20 cellular contexts compared by ENCODE assay signal in genomic region chr2:224630659-224631550, GRCh38. TPM values are rescaled to one million over a fixed set of nuclear protein-coding genes. Genes with fewer than 3 reads are reported as not detected.
A peak's percentile ranks its signal among the peaks of the same experiment; 100 is the strongest.
DNase-seq lines count a peak whose midpoint lies in the region; ATAC-seq, FAIRE-seq and TF ChIP-seq lines count a peak whose summit lies in the region.
"Had no signal": no experiment of that assay in that cellular context is flagged by ENCODE, and none has a peak within 500 bp of the region (broad histone marks: within the 10 kb centered on the region; RNA-seq: fewer than 3 reads in every experiment).

No MANE protein-coding gene starts in this region.

- H2BK20ac ChIP-seq in H1 (ENCODE audit: low read length): no peak overlapping the region

- no peak overlapping the region for H4K5ac ChIP-seq in H1 (ENCODE audit: insufficient read length, low read depth, low read length)

- no peak for DNase-seq in HepG2 (ENCODE audit: low spot score)
- DNase-seq in right lobe of liver: no peak
- DNase-seq in RWPE2 (ENCODE audit: low spot score): no peak
- no peak for DNase-seq in H1 (ENCODE audit: low read depth in 1 of 2, low spot score in 2 of 2)
- no peak for DNase-seq in ureter (ENCODE audit: low spot score)
- DNase-seq in naive thymus-derived CD4-positive, alpha-beta T cell: no peak
- no peak for DNase-seq in left cardiac atrium
- DNase-seq: 8988T; CD8-positive, alpha-beta T cell; DMS79 treated with DMSO at 0.1 percent for 48 hours; GDM1; H7; Karpas-422; NCI-H187; NCI-H526 treated with DMSO at 0.1 percent for 48 hours had no signal

- no peaks in the 10 kb centered on the region for H3K79me2 ChIP-seq in HepG2 (ENCODE audit: insufficient read depth, low read length)
- H3K79me2 ChIP-seq in H1 (ENCODE audit: control insufficient read depth in 1 of 2, insufficient read depth in 2 of 2, low read length in 2 of 2): no peaks in the 10 kb centered on the region

- no peaks in the 10 kb centered on the region for H3K79me1 ChIP-seq in H1 (ENCODE audit: low read depth, low read length)

- FAIRE-seq in HepG2 (lab: Jason Lieb, UNC) (no peak), H1 (lab: Jason Lieb, UNC) (no peak)
- FAIRE-seq: GM12878, GM18507 had no signal

- no peaks in the 10 kb centered on the region for H3K9me3 Mint-ChIP-seq in naive thymus-derived CD4-positive, alpha-beta T cell
- H3K9me3 Mint-ChIP-seq: CD8-positive, alpha-beta T cell had no signal

- H3K9me3 ChIP-seq in HepG2 (ENCODE audit: low read length): no peaks in the 10 kb centered on the region
- H3K9me3 ChIP-seq in right lobe of liver: no peaks in the 10 kb centered on the region
- no peaks in the 10 kb centered on the region for H3K9me3 ChIP-seq in RWPE2 (ENCODE audit: severe bottlenecking)
- H3K9me3 ChIP-seq in H1 (ENCODE audit: insufficient read depth in 2 of 2, low read depth in 1 of 2, low read length in 1 of 2): no peaks in the 10 kb centered on the region
- H3K9me3 ChIP-seq in naive thymus-derived CD4-positive, alpha-beta T cell (ENCODE audit: control insufficient read depth in 2 of 3, low read length in 3 of 3): no peaks in the 10 kb centered on the region
- H3K9me3 ChIP-seq: BLaER1 had no signal

- no peak overlapping the region for H2BK15ac ChIP-seq in H1 (ENCODE audit: low read length)

- H4K91ac ChIP-seq in H1 (replicated peaks; ENCODE audit: insufficient read length, low read length): no peak overlapping the region

- H3K4me3 ChIP-seq in HepG2 (replicated peaks in 1 of 3; ENCODE audit: insufficient read depth in 1 of 3, low read depth in 2 of 3, low read length in 3 of 3): no peak overlapping the region
- H3K4me3 ChIP-seq in right lobe of liver: no peak overlapping the region
- H3K4me3 ChIP-seq in RWPE2 (ENCODE audit: severe bottlenecking): no peak overlapping the region
- no peak overlapping the region for H3K4me3 ChIP-seq in H1 (ENCODE audit: extremely low read depth in 1 of 4, insufficient read depth in 2 of 4, low read depth in 3 of 4, low read length in 4 of 4)
- no peak overlapping the region for H3K4me3 ChIP-seq in naive thymus-derived CD4-positive, alpha-beta T cell (ENCODE audit: low read length)
- H3K4me3 ChIP-seq: BLaER1, GM12878 had no signal

- no peak overlapping the region for H2BK12ac ChIP-seq in H1 (ENCODE audit: low read depth, low read length)

- no peak overlapping the region for H3K4me3 Mint-ChIP-seq in naive thymus-derived CD4-positive, alpha-beta T cell
- H3K4me3 Mint-ChIP-seq: CD8-positive, alpha-beta T cell had no signal

- H3K27ac ChIP-seq in HepG2 (ENCODE audit: extremely low read length, insufficient read depth, low read length) (no peak overlapping the region), right lobe of liver (no peak overlapping the region), RWPE2 (ENCODE audit: poor library complexity, severe bottlenecking) (no peak overlapping the region), H1 (ENCODE audit: low read depth, low read length) (no peak overlapping the region)
- H3K27ac ChIP-seq in naive thymus-derived CD4-positive, alpha-beta T cell (ENCODE audit: low read depth, low read length): no peak overlapping the region
- H3K27ac ChIP-seq: BLaER1 had no signal

- TF ChIP-seq EP300 in HepG2 (IDR thresholded peaks at IDR 0.05; ENCODE audit: low read depth in 2 of 2, low read length in 2 of 2) (no peak), HepG2 (CRISPR knock-in tag; IDR thresholded peaks at IDR 0.05; ENCODE audit: borderline replicate concordance) (no peak), H1 (IDR thresholded peaks at IDR 0.05; ENCODE audit: borderline replicate concordance in 1 of 2, low read depth in 2 of 2, low read length in 2 of 2) (no peak)

- H3K23me2 ChIP-seq in H1 (ENCODE audit: low read depth, low read length): peaks cover 3% of the 10 kb centered on the region; the same call in 1 of the 2 replicates

- H3K27me3 ChIP-seq in HepG2 (ENCODE audit: control insufficient read depth in 1 of 2, insufficient read depth in 2 of 2, low read length in 2 of 2) (peaks cover 0 to 2% of the 10 kb centered on the region in 2 experiments; a peak in 2 of 5 replicates), right lobe of liver (no peaks in the 10 kb centered on the region), RWPE2 (ENCODE audit: insufficient read depth, poor library complexity, severe bottlenecking) (no peaks in the 10 kb centered on the region), H1 (replicated peaks in 1 of 4; ENCODE audit: control insufficient read depth in 3 of 4, extremely low read depth in 1 of 4, insufficient read depth in 3 of 4, low read length in 3 of 4) (no peaks in the 10 kb centered on the region; a peak in 1 of 7 replicates)
- no peaks in the 10 kb centered on the region for H3K27me3 ChIP-seq in naive thymus-derived CD4-positive, alpha-beta T cell (ENCODE audit: control insufficient read depth in 2 of 2, insufficient read depth in 2 of 2, low read length in 2 of 2)
- H3K27me3 ChIP-seq: BLaER1 had no signal

- H3K14ac ChIP-seq in H1 (ENCODE audit: insufficient read length): no peak overlapping the region

- H2BK5ac ChIP-seq in H1 (ENCODE audit: low read depth, low read length): no peak overlapping the region

- no peak overlapping the region for H2AK5ac ChIP-seq in H1 (ENCODE audit: low read depth, low read length)

- TF ChIP-seq POLR2A in HepG2 (IDR thresholded peaks at IDR 0.05; ENCODE audit: insufficient read depth in 1 of 2, low read depth in 2 of 2, low read length in 2 of 2): no peak
- TF ChIP-seq POLR2A in right lobe of liver (IDR thresholded peaks at IDR 0.05): no peak
- no peak for TF ChIP-seq POLR2A in H1 (IDR thresholded peaks at IDR 0.05; ENCODE audit: control extremely low read depth in 1 of 2, low read depth in 2 of 2, low read length in 2 of 2)

- H3K27me3 Mint-ChIP-seq in naive thymus-derived CD4-positive, alpha-beta T cell: peaks cover 0 to 4% (median 0%) of the 10 kb centered on the region in 5 donors

- H2AFZ ChIP-seq in HepG2 (ENCODE audit: low read length) (no peak overlapping the region), H1 (ENCODE audit: low read length) (0 out of 2 replicates have a peak overlapping the region, but pooled peaks have one; percentile 58)

- CTCF ChIA-PET in HepG2 (lab: Yijun Ruan, JAX; ENCODE audit: low intra/inter-chr PET ratio, low total read pairs) (no interaction called here), H1 (lab: Charles Lee; ENCODE audit: partially characterized antibody) (interaction anchor here (0.6 to 1.1 kb wide), 2 partner anchors 52 to 93 kb away, joined by 3 read pairs; no protein-coding TSS in a partner anchor)
- CTCF ChIA-PET in naive thymus-derived CD4-positive, alpha-beta T cell (lab: Charles Lee): no interaction called here

- no peak overlapping the region for H3K4me2 ChIP-seq in HepG2 (ENCODE audit: low read depth, low read length)
- no peak overlapping the region for H3K4me2 ChIP-seq in H1 (ENCODE audit: insufficient read depth in 1 of 2, low read depth in 2 of 2, low read length in 2 of 2)
- H3K4me2 ChIP-seq: BLaER1 had no signal

- POLR2A ChIA-PET in HepG2 (lab: Yijun Ruan, JAX) (no interaction called here), H1 (lab: Charles Lee; ENCODE audit: partially characterized antibody) (interaction anchor here (0.6 kb wide), 1 partner anchor 100 kb away, joined by 3 read pairs; no protein-coding TSS in a partner anchor)
- POLR2A ChIA-PET in naive thymus-derived CD4-positive, alpha-beta T cell (lab: Charles Lee): no interaction called here

- intact Hi-C loops in HepG2 (cut with micrococcal nuclease; ENCODE audit: unreplicated experiment) (no loop called here), right lobe of liver (cut with DNase I) (no loop called here), left cardiac atrium (cut with DNase I) (no loop called here)
- intact Hi-C loops in naive thymus-derived CD4-positive, alpha-beta T cell (cut with micrococcal nuclease): no loop called here

- BruUV-seq in HepG2 (replicated peaks; lab: Mats Ljungman, UMichigan): no TSS peak

- no peaks in the 10 kb centered on the region for H3K4me1 ChIP-seq in HepG2 (ENCODE audit: insufficient read depth, low read length)
- no peaks in the 10 kb centered on the region for H3K4me1 ChIP-seq in right lobe of liver
- H3K4me1 ChIP-seq in RWPE2 (ENCODE audit: insufficient read depth, poor library complexity, severe bottlenecking): no peaks in the 10 kb centered on the region
- H3K4me1 ChIP-seq in H1 (replicated peaks in 1 of 4; ENCODE audit: control insufficient read depth in 3 of 4, insufficient read depth in 4 of 4, low read length in 3 of 4): no peaks in the 10 kb centered on the region
- H3K4me1 ChIP-seq in naive thymus-derived CD4-positive, alpha-beta T cell (ENCODE audit: control insufficient read depth in 2 of 2, insufficient read depth in 2 of 2, low read length in 2 of 2): no peaks in the 10 kb centered on the region
- H3K4me1 ChIP-seq: BLaER1 had no signal

- no peak overlapping the region for H3K18ac ChIP-seq in H1 (ENCODE audit: extremely low read depth, low read length)

- H3K27ac Mint-ChIP-seq in naive thymus-derived CD4-positive, alpha-beta T cell: no peak overlapping the region
- H3K27ac Mint-ChIP-seq: CD8-positive, alpha-beta T cell had no signal

- H3K9ac ChIP-seq in HepG2 (ENCODE audit: insufficient read depth, low read depth, low read length) (no peak overlapping the region), H1 (replicated peaks in 1 of 4; ENCODE audit: extremely low read depth in 1 of 4, low read depth in 3 of 4, low read length in 3 of 4) (no peak overlapping the region)
- H3K9ac ChIP-seq: BLaER1 had no signal

- H3K36me3 ChIP-seq in HepG2 (replicated peaks in 1 of 2; ENCODE audit: control insufficient read depth in 1 of 2, insufficient read depth in 2 of 2, low read length in 2 of 2) (no peaks in the 10 kb centered on the region), right lobe of liver (no peaks in the 10 kb centered on the region), RWPE2 (ENCODE audit: low read depth) (no peaks in the 10 kb centered on the region), H1 (ENCODE audit: control insufficient read depth in 2 of 4, insufficient read depth in 4 of 4, low read length in 3 of 4) (no peaks in the 10 kb centered on the region)
- no peaks in the 10 kb centered on the region for H3K36me3 ChIP-seq in naive thymus-derived CD4-positive, alpha-beta T cell (ENCODE audit: control insufficient read depth in 2 of 3, insufficient read depth in 3 of 3, low read length in 3 of 3)
- H3K36me3 ChIP-seq: BLaER1 had no signal

- WGBS in HepG2 (ENCODE audit: low lambda C conversion rate): 22% methylated on average over 6 of the region's 6 CpGs
- WGBS in right lobe of liver (ENCODE audit: insufficient coverage, low coverage, low lambda C conversion rate, missing lambda C conversion rate): 58% methylated on average over 5 of the region's 6 CpGs
- 93% methylated on average over 6 of the region's 6 CpGs; no CpG with 5 or more reads in 1 of the 2 experiments for WGBS in H1 (ENCODE audit: extremely low coverage in 1 of 2, insufficient coverage in 1 of 2, insufficient read length in 1 of 2, insufficient replicate concordance in 2 of 2, low coverage in 1 of 2, low lambda C conversion rate in 2 of 2, missing lambda C conversion rate in 1 of 2), 2 experiments

- H3K23ac ChIP-seq in H1 (ENCODE audit: insufficient read length): no peak overlapping the region

- peak; percentile 58 for ATAC-seq in HepG2
- no peak for ATAC-seq in right lobe of liver
- ATAC-seq in RWPE2 (ENCODE audit: low read depth): peak; percentile 78
- no peak for ATAC-seq in GM19395 (IDR thresholded peaks at IDR 0.05; ENCODE audit: unreplicated experiment)
- ATAC-seq in naive thymus-derived CD4-positive, alpha-beta T cell: no peak
- ATAC-seq in left cardiac atrium: no peak
- ATAC-seq: CD8-positive, alpha-beta T cell; GM12878; Right ventricle myocardium inferior had no signal

- TF ChIP-seq RAD21 in HepG2 (CRISPR knock-in tag; IDR thresholded peaks at IDR 0.05) (no peak), H1 (IDR thresholded peaks at IDR 0.05 in 1 of 2, conservative IDR thresholded peaks at IDR 0.05 in 1 of 2; ENCODE audit: low read depth in 2 of 2, low read length in 2 of 2) (no peak)

- H3K4me1 Mint-ChIP-seq in naive thymus-derived CD4-positive, alpha-beta T cell: peaks cover 0 to under 1% (median 0%) of the 10 kb centered on the region in 7 donors

- H4K8ac ChIP-seq in H1 (ENCODE audit: extremely low read depth, insufficient read depth, low read length): no peak overlapping the region

- H2BK120ac ChIP-seq in H1 (replicated peaks; ENCODE audit: low read depth, low read length): no peak overlapping the region

- no peak for TF ChIP-seq CTCF in HepG2 (CRISPR knock-in tag; IDR thresholded peaks at IDR 0.05)
- TF ChIP-seq CTCF in right lobe of liver (IDR thresholded peaks at IDR 0.05): no peak
- no peak for TF ChIP-seq CTCF in RWPE2 (IDR thresholded peaks at IDR 0.05; ENCODE audit: poor library complexity, severe bottlenecking)
- no peak for TF ChIP-seq CTCF in H1 (IDR thresholded peaks at IDR 0.05; ENCODE audit: control extremely low read depth in 1 of 3, insufficient read depth in 1 of 3, low read depth in 1 of 3, low read length in 3 of 3)

- H4K20me1 ChIP-seq in HepG2 (ENCODE audit: insufficient read depth, low read length): no peaks in the 10 kb centered on the region
- peaks cover 0 to 3% of the 10 kb centered on the region in 2 experiments for H4K20me1 ChIP-seq in H1 (replicated peaks in 1 of 2; ENCODE audit: control insufficient read depth in 1 of 2, insufficient read depth in 2 of 2, low read length in 2 of 2)
- H4K20me1 ChIP-seq: BLaER1 had no signal

- in situ Hi-C loops in HepG2 (cut with HindIII; ENCODE audit: extremely low pct_ligation_motif_present, low pct_unique_long_range_greater_than_20kb): no loop called here

- H3K4ac ChIP-seq in H1 (replicated peaks; ENCODE audit: insufficient read length, low read depth, low read length): no peak overlapping the region

- no peak overlapping the region for H3K56ac ChIP-seq in H1 (replicated peaks; ENCODE audit: insufficient read length, low read depth, low read length)

- H3K36me3 Mint-ChIP-seq in naive thymus-derived CD4-positive, alpha-beta T cell: no peaks in the 10 kb centered on the region
- H3K36me3 Mint-ChIP-seq: CD8-positive, alpha-beta T cell had no signal

RNA-seq across cellular contexts. Expression of gene CUL3, which starts 45.7 kb away (rescaled TPM):
- total RNA-seq in HepG2 (2016; rRNA removed; fragmentation: Illumina TruSeq; extraction: Trizol): 62.3 and 97.3 TPM in 2 replicates
- total RNA-seq in HepG2 (2016; cell fraction: cytosol; rRNA removed; fragmentation: Illumina TruSeq; extraction: Trizol; ENCODE audit: low read depth): 35.1 and 39.9 TPM in 2 replicates
- 64.0 and 93.3 TPM in 2 replicates for total RNA-seq in HepG2 (2016; cell fraction: insoluble cytoplasmic fraction; rRNA removed; fragmentation: Illumina TruSeq; extraction: Trizol)
- 46.5 and 50.3 TPM in 2 replicates for total RNA-seq in HepG2 (2016; cell fraction: membrane; rRNA removed; fragmentation: Illumina TruSeq; extraction: Trizol)
- 67.7 and 80.9 TPM in 2 replicates for total RNA-seq in HepG2 (2016; cell fraction: nucleus; rRNA removed; fragmentation: Illumina TruSeq; extraction: Trizol)
- 27.3 and 33.2 TPM in 2 replicates for polyA plus RNA-seq in HepG2 (2011; rRNA removed)
- polyA plus RNA-seq in HepG2 (2011; cell fraction: cytosol; rRNA removed): 12.3 and 22.5 TPM in 2 replicates
- polyA plus RNA-seq in HepG2 (2011; cell fraction: nucleus; rRNA removed): 15.4 and 17.4 TPM in 2 replicates
- 61.7 and 67.8 TPM in 2 replicates for polyA plus RNA-seq in HepG2 (2012)
- polyA plus RNA-seq in HepG2 (2016; cell fraction: cytosol; fragmentation: Illumina TruSeq; extraction: Trizol; ENCODE audit: low read depth): 14.7 and 15.9 TPM in 2 replicates
- 98.0 and 99.0 TPM in 2 replicates for polyA plus RNA-seq in HepG2 (2016; cell fraction: insoluble cytoplasmic fraction; fragmentation: Illumina TruSeq; extraction: Trizol; ENCODE audit: low read depth)
- 35.4 and 37.2 TPM in 2 replicates for polyA plus RNA-seq in HepG2 (2016; cell fraction: membrane; fragmentation: Illumina TruSeq; extraction: Trizol; ENCODE audit: low read depth)
- 70.5 and 77.2 TPM in 2 replicates for polyA plus RNA-seq in HepG2 (2016; cell fraction: nucleus; fragmentation: Illumina TruSeq; extraction: Trizol; ENCODE audit: insufficient read depth, low read depth)
- polyA minus RNA-seq in HepG2 (2011; rRNA and poly(A)+ RNA removed; ENCODE audit: low replicate concordance): 24.4 and 24.7 TPM in 2 replicates
- 32.1 and 40.2 TPM in 2 replicates for polyA minus RNA-seq in HepG2 (2011; cell fraction: cytosol; rRNA and poly(A)+ RNA removed)
- 133 and 141 TPM in 2 replicates for polyA minus RNA-seq in HepG2 (2011; cell fraction: nucleus; rRNA and poly(A)+ RNA removed)
- total RNA-seq in right lobe of liver: 10 to 100 TPM; 30.3 to 46.2 (median 40.3) TPM
- total RNA-seq in H1 (2021; fragmentation: NEBNext Ultra II Directional; extraction: Animal tissue kit (Norgen Biotek cat#: 25700)): 111 and 113 TPM in 2 replicates
- 15.0 and 28.5 TPM in 2 replicates for polyA plus RNA-seq in H1 (2011; rRNA removed)
- polyA plus RNA-seq in H1 (2011; cell fraction: cytosol; rRNA removed): 39.3 TPM
- polyA plus RNA-seq in H1 (2011; cell fraction: nucleus; rRNA removed): 12.7 TPM
- 54.8 to 107 TPM (median 61.1 TPM) in 4 replicates for polyA plus RNA-seq in H1 (2012, experiment 1 of 2)
- polyA plus RNA-seq in H1 (2012, experiment 2 of 2): 9.9 TPM
- 81.9 TPM for polyA plus RNA-seq in H1 (2013, experiment 1 of 2)
- polyA plus RNA-seq in H1 (2013, experiment 2 of 2): 81.6 TPM
- 53.7 and 73.5 TPM in 2 replicates for polyA minus RNA-seq in H1 (2011; rRNA and poly(A)+ RNA removed)
- polyA minus RNA-seq in H1 (2011; cell fraction: cytosol; rRNA and poly(A)+ RNA removed): 38.2 TPM
- 77.5 TPM for polyA minus RNA-seq in H1 (2011; cell fraction: nucleus; rRNA and poly(A)+ RNA removed)
- total RNA-seq in ureter: 89.5 TPM
- 10 to 100 TPM; 70.5 to 97.0 (median 87.8) TPM for total RNA-seq in naive thymus-derived CD4-positive, alpha-beta T cell
- polyA plus RNA-seq in naive thymus-derived CD4-positive, alpha-beta T cell: 10 to 100 TPM; 21.4 to 38.2 TPM
- total RNA-seq in left cardiac atrium: 10 to 100 TPM; 59.3 to 66.0 TPM

Comparison
In these comparisons a context has a peak if more than half of its experiments do, and no peak if none do; other contexts are left out.
1. ATAC-seq: peak in HepG2 (single experiment) and RWPE2 (single experiment); none in right lobe of liver (0 of 4), GM19395 (single experiment), naive thymus-derived CD4-positive, alpha-beta T cell (single experiment) and left cardiac atrium (0 of 2).
2. Of the 41 proteins assayed by ChIP-seq in both HepG2 and H1: peak only in HepG2: CEBPB; only in H1: none; in both: none; in neither: 39; mixed calls (peak in some experiments, not most) for 1.